8 cellular contexts compared by ENCODE assay signal in genomic region chr19:52138614-52139290, GRCh38. TPM values are rescaled to one million over a fixed set of nuclear protein-coding genes. Genes with fewer than 3 reads are reported as not detected.
DNase-seq lines count a peak whose midpoint lies in the region; ATAC-seq lines count a peak whose summit lies in the region.

No MANE protein-coding gene starts in this region.

- H3K36me3 ChIP-seq in SJCRH30 = peaks cover 8% of the 10 kb centered on the region

- peaks cover 6% of the 10 kb centered on the region; the same call in 1 of the 2 replicates for H3K9me3 ChIP-seq in SJCRH30 (replicated peaks)

- H3K27ac ChIP-seq in SJCRH30 (peak overlapping the region; percentile 67), caudate nucleus (ENCODE audit: low read depth, low read length) (peak overlapping the region; percentile 92)

- DNase-seq in D341Med (ENCODE audit: low spot score) (peak; percentile 67), HuH-7.5 (ENCODE audit: low spot score) (peak; percentile 14), SJCRH30 (peak; percentile 65 to 74), caudate nucleus (lab: John Stamatoyannopoulos, UW) (peak in 18 of 61 donors; percentile 2 to 52 (median 9)), left lobe of liver (ENCODE audit: low spot score) (no peak), GM19240 (ENCODE audit: insufficient read length, low spot score) (no peak)
- DNase-seq in stimulated activated CD4-positive, alpha-beta T cell treated with anti-CD3 and anti-CD28 coated beads, Interleukin-4, amount 100 ng/mL, for 4 hours = peak; percentile 9 to 22
- DNase-seq in stimulated activated naive CD4-positive, alpha-beta T cell treated with Interleukin-2 at 50 U/mL for 16 hours (lab: John Stamatoyannopoulos, UW) = no peak

- H3K27me3 ChIP-seq in SJCRH30 = no peaks in the 10 kb centered on the region

- H3K4me3 ChIP-seq in SJCRH30 = peak overlapping the region; percentile 84

- H3K4me1 ChIP-seq in SJCRH30 = 0 out of 2 replicates have a peak, but pooled peaks cover 5% of the 10 kb centered on the region

- ATAC-seq in left lobe of liver = peak; percentile 4

RNA-seq across cellular contexts. Expression of gene ZNF616, which starts 1.0 kb away (rescaled TPM):
- 10.8 and 13.0 TPM in 2 replicates for total RNA-seq in SJCRH30 (2014; rRNA removed; shearing (Covaris generic))
- total RNA-seq in left lobe of liver = 3.9 TPM

RNA-seq across cellular contexts. Expression of gene ZNF836, which starts 32.7 kb away (rescaled TPM):
- 4.9 and 5.9 TPM in 2 replicates for total RNA-seq in SJCRH30 (2014; rRNA removed; shearing (Covaris generic))
- 2.6 TPM for total RNA-seq in left lobe of liver

RNA-seq across cellular contexts. Expression of gene ZNF841, which starts 43.2 kb away (rescaled TPM):
- total RNA-seq in SJCRH30 (2014; rRNA removed; shearing (Covaris generic)) = 11.1 and 13.5 TPM in 2 replicates
- 5.5 TPM for total RNA-seq in left lobe of liver

RNA-seq across cellular contexts. Expression of gene PPP2R1A, which starts 51.1 kb away (rescaled TPM):
- 175 and 190 TPM in 2 replicates for total RNA-seq in SJCRH30 (2014; rRNA removed; shearing (Covaris generic))
- 68.4 TPM for total RNA-seq in left lobe of liver

Comparison
In these comparisons a context has a peak if more than half of its experiments do, and no peak if none do; other contexts are left out.
1. DNase-seq: peak in D341Med (single experiment), HuH-7.5 (single experiment), SJCRH30 (2 of 2) and stimulated activated CD4-positive, alpha-beta T cell treated with anti-CD3 and anti-CD28 coated beads, Interleukin-4, amount 100 ng/mL, for 4 hours (2 of 2); none in left lobe of liver (single experiment), GM19240 (single experiment) and stimulated activated naive CD4-positive, alpha-beta T cell treated with Interleukin-2 at 50 U/mL for 16 hours (single experiment).